In genomic region chr1:156608036-156608674, GRCh38 we compare ENCODE assay signal across 8 cellular contexts. TPM values are rescaled to one million over a fixed set of nuclear protein-coding genes. Genes with fewer than 3 reads are reported as not detected.
A peak's percentile ranks its signal among the peaks of the same experiment; 100 is the strongest.
DNase-seq lines count a peak whose midpoint lies in the region; ATAC-seq and TF ChIP-seq lines count a peak whose summit lies in the region.

No MANE protein-coding gene starts in this region.

- no peak overlapping the region for H2AK5ac ChIP-seq in neuronal stem cell (ENCODE audit: low read depth, low read length)

- H3K27me3 ChIP-seq in lower lobe of right lung (ENCODE audit: low read depth), result peaks cover 15% of the 10 kb centered on the region
- H3K27me3 ChIP-seq in suprapubic skin, result peaks cover 25% of the 10 kb centered on the region
- peaks cover 0 to 5% (median 0%) of the 10 kb centered on the region in 3 experiments for H3K27me3 ChIP-seq in neuronal stem cell (ENCODE audit: control insufficient read depth in 3 of 3, insufficient read depth in 3 of 3, low read depth in 1 of 3, low read length in 3 of 3)

- no peak for TF ChIP-seq EP300 in suprapubic skin (IDR thresholded peaks at IDR 0.05)

- H2BK15ac ChIP-seq in neuronal stem cell (ENCODE audit: low read length), result no peak overlapping the region

- no peaks in the 10 kb centered on the region for H3K4me1 ChIP-seq in lower lobe of right lung
- H3K4me1 ChIP-seq in suprapubic skin, result peaks cover 6% of the 10 kb centered on the region
- no peaks in the 10 kb centered on the region for H3K4me1 ChIP-seq in neuronal stem cell (ENCODE audit: control insufficient read depth in 2 of 2, insufficient read depth in 1 of 2, low read depth in 1 of 2, low read length in 2 of 2)

- no peak for TF ChIP-seq POLR2A in suprapubic skin (IDR thresholded peaks at IDR 0.05)

- intact Hi-C loops in lower lobe of right lung (cut with DNase I), result no loop called here

- ATAC-seq in HG03342 (IDR thresholded peaks at IDR 0.05; ENCODE audit: unreplicated experiment) (peak; percentile 67), lower lobe of right lung (peak; percentile 91 to 93)

- no peak overlapping the region for H3K4me2 ChIP-seq in neuronal stem cell (ENCODE audit: insufficient read depth, low read length, poor library complexity, severe bottlenecking)

- H3K14ac ChIP-seq in neuronal stem cell (ENCODE audit: low read length), result no peak overlapping the region

- no peak overlapping the region for H3K4ac ChIP-seq in neuronal stem cell (ENCODE audit: low read length)

- H2AFZ ChIP-seq in neuronal stem cell (ENCODE audit: low read length), result no peak overlapping the region

- H3K18ac ChIP-seq in neuronal stem cell (ENCODE audit: low read length), result no peak overlapping the region

- H4K91ac ChIP-seq in neuronal stem cell (ENCODE audit: low read depth, low read length, poor library complexity), result no peak overlapping the region

- WGBS in suprapubic skin, result 33% methylated on average over 7 of the region's 7 CpGs
- no CpG with 5 or more reads among the region's 7 CpGs for WGBS in neuronal stem cell (ENCODE audit: extremely low coverage in 2 of 2, insufficient read length in 2 of 2, insufficient replicate concordance in 1 of 2), 2 donors

- H2BK12ac ChIP-seq in neuronal stem cell (ENCODE audit: low read length), result no peak overlapping the region

- H3K27ac ChIP-seq in lower lobe of right lung (no peak overlapping the region), suprapubic skin (no peak overlapping the region), neuronal stem cell (replicated peaks; ENCODE audit: low read length) (no peak overlapping the region)

- TF ChIP-seq CTCF in GM12801 (IDR thresholded peaks at IDR 0.05; ENCODE audit: extremely low read depth, insufficient read length), result peak; percentile 69
- TF ChIP-seq CTCF in lower lobe of right lung (IDR thresholded peaks at IDR 0.05), result peak; percentile 71
- TF ChIP-seq CTCF in suprapubic skin (IDR thresholded peaks at IDR 0.05), result peak; percentile 53 to 80

- peak; percentile 68 for DNase-seq in NCI-H524 treated with DMSO at 0.1 percent for 48 hours (lab: John Stamatoyannopoulos, UW)
- DNase-seq in activated CD4-positive, alpha-beta T cell treated with anti-CD3 and anti-CD28 coated beads for 4 hours, result peak; percentile 60 to 72
- peak; percentile 87 for DNase-seq in dermis blood vessel endothelial cell
- DNase-seq in lower lobe of right lung, result no peak
- no peak for DNase-seq in suprapubic skin (ENCODE audit: low spot score in 2 of 2)
- DNase-seq in neuronal stem cell (ENCODE audit: low spot score), result no peak

- no peak overlapping the region for H3K9ac ChIP-seq in neuronal stem cell (ENCODE audit: low read depth, low read length, poor library complexity)

- H3K36me3 ChIP-seq in lower lobe of right lung (no peaks in the 10 kb centered on the region), suprapubic skin (no peaks in the 10 kb centered on the region), neuronal stem cell (replicated peaks in 1 of 2; ENCODE audit: control insufficient read depth in 2 of 2, insufficient read depth in 2 of 2, low read length in 2 of 2) (no peaks in the 10 kb centered on the region)

- no peak overlapping the region for H2BK5ac ChIP-seq in neuronal stem cell (ENCODE audit: low read length)

- no peak overlapping the region for H3K23ac ChIP-seq in neuronal stem cell (ENCODE audit: low read depth, low read length, poor library complexity)

- no peak overlapping the region for H3K4me3 ChIP-seq in lower lobe of right lung
- no peak overlapping the region for H3K4me3 ChIP-seq in suprapubic skin
- no peak overlapping the region for H3K4me3 ChIP-seq in neuronal stem cell (ENCODE audit: low read length in 2 of 2)

- no peak overlapping the region for H4K8ac ChIP-seq in neuronal stem cell (ENCODE audit: low read depth, low read length)

- no peaks in the 10 kb centered on the region for H3K9me3 ChIP-seq in lower lobe of right lung
- no peaks in the 10 kb centered on the region for H3K9me3 ChIP-seq in suprapubic skin
- H3K9me3 ChIP-seq in neuronal stem cell (replicated peaks in 1 of 2; ENCODE audit: control insufficient read depth in 2 of 2, insufficient read depth in 1 of 2, low read depth in 1 of 2, low read length in 2 of 2), result no peaks in the 10 kb centered on the region

- no peak overlapping the region for H2BK120ac ChIP-seq in neuronal stem cell (ENCODE audit: low read depth, low read length)

- no peaks in the 10 kb centered on the region for H3K79me1 ChIP-seq in neuronal stem cell (ENCODE audit: low read depth, low read length)

RNA-seq across cellular contexts. Expression of gene GPATCH4, which starts 6.9 kb away (rescaled TPM):
- total RNA-seq in dermis blood vessel endothelial cell (16.7 and 28.2 TPM in 2 replicates), lower lobe of right lung (17.9 TPM), suprapubic skin (10 to 100 TPM; 15.9 to 25.1 (median 20.5) TPM)
- polyA plus RNA-seq in neuronal stem cell (2013, experiment 1 of 2), result 17.6 TPM
- 17.2 TPM for polyA plus RNA-seq in neuronal stem cell (2013, experiment 2 of 2)

RNA-seq across cellular contexts. Expression of gene HAPLN2, which starts 11.1 kb away (rescaled TPM):
- total RNA-seq in dermis blood vessel endothelial cell (not detected in 2 replicates), lower lobe of right lung (0.21 TPM), suprapubic skin (1 to 10 TPM in 2 of 4 donors, not detected in 2; 1.0 to 2.9 TPM)
- 1.8 TPM for polyA plus RNA-seq in neuronal stem cell (2013, experiment 1 of 2)
- 1.7 TPM for polyA plus RNA-seq in neuronal stem cell (2013, experiment 2 of 2)

RNA-seq across cellular contexts. Expression of gene NAXE, which starts 16.6 kb away (rescaled TPM):
- 77.6 and 95.1 TPM in 2 replicates for total RNA-seq in dermis blood vessel endothelial cell
- 62.2 TPM for total RNA-seq in lower lobe of right lung
- 10 to 100 TPM; 42.7 to 80.8 (median 63.3) TPM for total RNA-seq in suprapubic skin
- polyA plus RNA-seq in neuronal stem cell (2013, experiment 1 of 2), result 46.7 TPM
- 47.1 TPM for polyA plus RNA-seq in neuronal stem cell (2013, experiment 2 of 2)

RNA-seq across cellular contexts. Expression of gene TTC24, which starts 28.6 kb away (rescaled TPM):
- total RNA-seq in dermis blood vessel endothelial cell, result not detected in 2 replicates
- not detected for total RNA-seq in lower lobe of right lung
- not detected for total RNA-seq in suprapubic skin
- polyA plus RNA-seq in neuronal stem cell (2013, experiment 1 of 2), result not detected
- polyA plus RNA-seq in neuronal stem cell (2013, experiment 2 of 2), result not detected

RNA-seq across cellular contexts. Expression of gene BCAN, which starts 33.8 kb away (rescaled TPM):
- total RNA-seq in dermis blood vessel endothelial cell (not detected in 2 replicates), lower lobe of right lung (not detected), suprapubic skin (10 to 100 TPM; 17.8 to 41.2 (median 29.4) TPM)
- 0.89 TPM for polyA plus RNA-seq in neuronal stem cell (2013, experiment 1 of 2)
- polyA plus RNA-seq in neuronal stem cell (2013, experiment 2 of 2), result 0.54 TPM

Comparison
In these comparisons a context has a peak if more than half of its experiments do, and no peak if none do; other contexts are left out.
1. DNase-seq: peak in NCI-H524 treated with DMSO at 0.1 percent for 48 hours (single experiment), activated CD4-positive, alpha-beta T cell treated with anti-CD3 and anti-CD28 coated beads for 4 hours (2 of 2) and dermis blood vessel endothelial cell (single experiment); none in lower lobe of right lung (single experiment), suprapubic skin (0 of 2) and neuronal stem cell (single experiment).
2. Peak in every context shown above with its lines, with median percentiles within 50 percentile points of each other: CTCF ChIP-seq.